Comparison of ENCODE assay signal across 24 cellular contexts in genomic region chr4:142683997-142684396, GRCh38.
DNase-seq lines count a peak whose midpoint lies in the region; ATAC-seq and TF ChIP-seq lines count a peak whose summit lies in the region.
"Had no signal": no experiment of that assay in that cellular context is flagged by ENCODE, and none has a peak within 500 bp of the region (broad histone marks: within the 10 kb centered on the region; RNA-seq: fewer than 3 reads in every experiment).

No MANE protein-coding gene starts in this region.

- TF ChIP-seq POLR2A in Peyer's patch (IDR thresholded peaks at IDR 0.05) = no peak
- TF ChIP-seq POLR2A in right lobe of liver (IDR thresholded peaks at IDR 0.05) = no peak

- DNase-seq in MCF 10A (ENCODE audit: unreplicated experiment) (peak; percentile 16), mammary epithelial cell (no peak), PC-3 (peak; percentile 33), fibroblast of gingiva (ENCODE audit: low read depth) (peak; percentile 93), NCI-H2029 (lab: John Stamatoyannopoulos, UW) (no peak), Peyer's patch (no peak), right lobe of liver (no peak)
- DNase-seq: Caco-2; CD4-positive, alpha-beta T cell; DMS 273 treated with DMSO at 0.1 percent for 48 hours; DMS79 treated with DMSO at 0.1 percent for 48 hours; Kasumi-1; NCI-H1105; NCI-H146; NCI-H2029 treated with DMSO at 0.1 percent for 48 hours; NCI-H345; NCI-H524; NCI-H774; NK-92 treated with Interleukin-12 subunit alpha and Interleukin-12 subunit beta, amount 100 ng/mL, for 24 hours; T-helper 1 cell had no signal

- H3K9me3 ChIP-seq in mammary epithelial cell (replicated peaks; ENCODE audit: insufficient read depth, low read length) (no peaks in the 10 kb centered on the region), PC-3 (ENCODE audit: low read length) (no peaks in the 10 kb centered on the region), Peyer's patch (no peaks in the 10 kb centered on the region), right lobe of liver (no peaks in the 10 kb centered on the region)
- H3K9me3 ChIP-seq: BLaER1, Caco-2, SJSA1 had no signal

- intact Hi-C loops in MCF 10A (cut with micrococcal nuclease) = no loop called here
- intact Hi-C loops in mammary epithelial cell (cut with micrococcal nuclease) = no loop called here
- intact Hi-C loops in PC-3 (cut with micrococcal nuclease) = no loop called here
- intact Hi-C loops in right lobe of liver (cut with DNase I) = no loop called here

- H3K4me3 ChIP-seq in mammary epithelial cell (replicated peaks in 1 of 3; ENCODE audit: insufficient read depth in 1 of 3, low read depth in 2 of 3, low read length in 3 of 3) = no peak overlapping the region
- no peak overlapping the region for H3K4me3 ChIP-seq in PC-3 (ENCODE audit: low read length)
- no peak overlapping the region for H3K4me3 ChIP-seq in Peyer's patch
- H3K4me3 ChIP-seq in right lobe of liver = no peak overlapping the region
- H3K4me3 ChIP-seq: BLaER1, SJSA1 had no signal

- no peak overlapping the region for H3K9ac ChIP-seq in mammary epithelial cell (ENCODE audit: insufficient read depth, low read length)
- H3K9ac ChIP-seq in PC-3 (ENCODE audit: low read length) = peak overlapping the region; percentile 54
- H3K9ac ChIP-seq: BLaER1 had no signal

- CTCF ChIA-PET in MCF 10A (lab: Yijun Ruan, JAX) (interaction anchor here (0.6 kb wide), 1 partner anchor 545 kb away, joined by 5 read pairs; no protein-coding TSS in a partner anchor), mammary epithelial cell (lab: Charles Lee; ENCODE audit: low non-redundant PET) (no interaction called here), PC-3 (lab: Charles Lee) (no interaction called here)

- H3K4me1 Mint-ChIP-seq in MCF 10A (ENCODE audit: insufficient read depth, unreplicated experiment) = no peaks in the 10 kb centered on the region

- no peaks in the 10 kb centered on the region for H3K36me3 Mint-ChIP-seq in MCF 10A (ENCODE audit: insufficient read depth, unreplicated experiment)

- POLR2A ChIA-PET in MCF 10A (lab: Yijun Ruan, JAX) = no interaction called here
- POLR2A ChIA-PET in PC-3 (lab: Charles Lee; ENCODE audit: unreplicated experiment) = no interaction called here

- BruUV-seq in MCF 10A (replicated peaks; lab: Mats Ljungman, UMichigan) = no TSS peak
- BruUV-seq in mammary epithelial cell (replicated peaks; lab: Mats Ljungman, UMichigan) = no TSS peak
- no TSS peak for BruUV-seq in PC-3 (replicated peaks; lab: Mats Ljungman, UMichigan)

- in situ Hi-C loops in mammary epithelial cell (cut with MboI; ENCODE audit: low sequenced_read_pairs in 2 of 2) = no loop called here

- 91% methylated on average over 3 of the region's 3 CpGs for WGBS in mammary epithelial cell (ENCODE audit: low coverage, missing lambda C conversion rate)
- 78% methylated on average over 3 of the region's 3 CpGs for WGBS in right lobe of liver (ENCODE audit: insufficient coverage, low coverage, low lambda C conversion rate, missing lambda C conversion rate)

- H3K79me2 ChIP-seq in mammary epithelial cell (ENCODE audit: insufficient read depth, low read length) (no peaks in the 10 kb centered on the region), PC-3 (ENCODE audit: low read length) (no peaks in the 10 kb centered on the region)

- dilution Hi-C loops in mammary epithelial cell (cut with HindIII; ENCODE audit: low sequenced_read_pairs) = no loop called here

- H3K27ac Mint-ChIP-seq in MCF 10A (ENCODE audit: low read depth, unreplicated experiment) = no peak overlapping the region
- H3K27ac Mint-ChIP-seq: CD4-positive, alpha-beta T cell had no signal

- ATAC-seq in PC-3 (peak; percentile 30), GM19397 (IDR thresholded peaks at IDR 0.05; ENCODE audit: unreplicated experiment) (no peak), right lobe of liver (no peak)

- no peaks in the 10 kb centered on the region for H3K27me3 ChIP-seq in mammary epithelial cell (ENCODE audit: insufficient read depth, low read length)
- no peaks in the 10 kb centered on the region for H3K27me3 ChIP-seq in PC-3 (ENCODE audit: low read length)
- H3K27me3 ChIP-seq in Peyer's patch = no peaks in the 10 kb centered on the region
- H3K27me3 ChIP-seq in right lobe of liver = no peaks in the 10 kb centered on the region
- H3K27me3 ChIP-seq: BLaER1, SJSA1 had no signal

- H3K4me2 ChIP-seq in mammary epithelial cell (ENCODE audit: insufficient read depth, low read depth, low read length) = no peak overlapping the region
- peak overlapping the region; percentile 58 for H3K4me2 ChIP-seq in PC-3 (ENCODE audit: low read length)
- H3K4me2 ChIP-seq: BLaER1 had no signal

- TF ChIP-seq CTCF in MCF 10A (IDR thresholded peaks at IDR 0.05; ENCODE audit: unreplicated experiment) (no peak), mammary epithelial cell (conservative IDR thresholded peaks at IDR 0.05 in 1 of 2, IDR thresholded peaks at IDR 0.05 in 1 of 2; ENCODE audit: extremely low read depth in 1 of 2, insufficient read depth in 1 of 2, low read depth in 1 of 2, low read length in 2 of 2) (no peak), PC-3 (conservative IDR thresholded peaks at IDR 0.05; ENCODE audit: low read depth, low read length) (0 out of 2 replicates have a peak, but pooled peaks have one; percentile 13), Peyer's patch (IDR thresholded peaks at IDR 0.05) (no peak), right lobe of liver (IDR thresholded peaks at IDR 0.05) (no peak)

- H2AFZ ChIP-seq in mammary epithelial cell (ENCODE audit: low read depth, low read length) (no peak overlapping the region), PC-3 (ENCODE audit: low read length) (no peak overlapping the region)

- no peak overlapping the region for H3K4me3 Mint-ChIP-seq in MCF 10A (ENCODE audit: unreplicated experiment)
- H3K4me3 Mint-ChIP-seq: CD4-positive, alpha-beta T cell had no signal

- H3K27me3 Mint-ChIP-seq in MCF 10A (ENCODE audit: insufficient read depth, unreplicated experiment) = no peaks in the 10 kb centered on the region
- H3K27me3 Mint-ChIP-seq: CD4-positive, alpha-beta T cell had no signal

- H3F3A ChIP-seq in PC-3 (ENCODE audit: low read length, unreplicated experiment) = no peaks in the 10 kb centered on the region

- H3K4me1 ChIP-seq in mammary epithelial cell (ENCODE audit: insufficient read depth, low read length) (no peaks in the 10 kb centered on the region), PC-3 (ENCODE audit: insufficient read depth, low read length) (peaks cover 17% of the 10 kb centered on the region), Peyer's patch (no peaks in the 10 kb centered on the region), right lobe of liver (no peaks in the 10 kb centered on the region)
- H3K4me1 ChIP-seq: BLaER1, Caco-2, SJSA1 had no signal

- H4K20me1 ChIP-seq in mammary epithelial cell (ENCODE audit: insufficient read depth, low read length) = no peaks in the 10 kb centered on the region
- H4K20me1 ChIP-seq in PC-3 (ENCODE audit: low read length) = no peaks in the 10 kb centered on the region
- H4K20me1 ChIP-seq: BLaER1 had no signal

- H3K36me3 ChIP-seq in mammary epithelial cell (ENCODE audit: insufficient read depth, low read length) (no peaks in the 10 kb centered on the region), PC-3 (ENCODE audit: low read depth, low read length) (no peaks in the 10 kb centered on the region), Peyer's patch (no peaks in the 10 kb centered on the region), right lobe of liver (no peaks in the 10 kb centered on the region)
- H3K36me3 ChIP-seq: BLaER1, SJSA1 had no signal

- no peak overlapping the region for H3K27ac ChIP-seq in mammary epithelial cell (ENCODE audit: insufficient read depth, low read depth, low read length)
- H3K27ac ChIP-seq in PC-3 (ENCODE audit: low read length) = peak overlapping the region; percentile 93
- H3K27ac ChIP-seq in Peyer's patch = no peak overlapping the region
- H3K27ac ChIP-seq in right lobe of liver = no peak overlapping the region
- H3K27ac ChIP-seq: 22Rv1, BLaER1, SJSA1 had no signal

- no peaks in the 10 kb centered on the region for H3K9me3 Mint-ChIP-seq in MCF 10A (ENCODE audit: unreplicated experiment)

- no peaks in the 10 kb centered on the region for H3K9me2 ChIP-seq in PC-3 (replicated peaks; ENCODE audit: low read length)

Comparison
In these comparisons a context has a peak if more than half of its experiments do, and no peak if none do; other contexts are left out.
1. DNase-seq: peak in MCF 10A (single experiment), PC-3 (single experiment) and fibroblast of gingiva (single experiment); none in mammary epithelial cell (single experiment), NCI-H2029 (single experiment), Peyer's patch (0 of 3) and right lobe of liver (0 of 3).